9 cellular contexts compared by ENCODE assay signal in genomic region chr9:68923480-68923879, GRCh38.
"Had no signal": no experiment of that assay in that cellular context is flagged by ENCODE, and none has a peak within 500 bp of the region (broad histone marks: within the 10 kb centered on the region; RNA-seq: fewer than 3 reads in every experiment).

No MANE protein-coding gene starts in this region.

- FAIRE-seq: H1, H54 had no signal

- H2AFZ ChIP-seq: GM23338 had no signal

- H3K27me3 Mint-ChIP-seq: IgD-negative memory B cell had no signal

- H3K4me2 ChIP-seq: GM23338 had no signal

- ATAC-seq: GM23338 had no signal

- H3K27ac ChIP-seq: HL-60 had no signal

- H3K27ac Mint-ChIP-seq: HFFc6, IgD-negative memory B cell had no signal

- H3K4me3 Mint-ChIP-seq: GM23338, H9, HFFc6, IgD-negative memory B cell had no signal

- H3K4me3 ChIP-seq: GM23338 had no signal

- DNase-seq: H9, HCEC 1CT, HFFc6, KG1 had no signal

- H3K9me3 Mint-ChIP-seq: GM23338, H9, HFFc6, IgD-negative memory B cell had no signal
